Comparison of ENCODE assay signal across 1 cellular context in the genomic region with DNA sequence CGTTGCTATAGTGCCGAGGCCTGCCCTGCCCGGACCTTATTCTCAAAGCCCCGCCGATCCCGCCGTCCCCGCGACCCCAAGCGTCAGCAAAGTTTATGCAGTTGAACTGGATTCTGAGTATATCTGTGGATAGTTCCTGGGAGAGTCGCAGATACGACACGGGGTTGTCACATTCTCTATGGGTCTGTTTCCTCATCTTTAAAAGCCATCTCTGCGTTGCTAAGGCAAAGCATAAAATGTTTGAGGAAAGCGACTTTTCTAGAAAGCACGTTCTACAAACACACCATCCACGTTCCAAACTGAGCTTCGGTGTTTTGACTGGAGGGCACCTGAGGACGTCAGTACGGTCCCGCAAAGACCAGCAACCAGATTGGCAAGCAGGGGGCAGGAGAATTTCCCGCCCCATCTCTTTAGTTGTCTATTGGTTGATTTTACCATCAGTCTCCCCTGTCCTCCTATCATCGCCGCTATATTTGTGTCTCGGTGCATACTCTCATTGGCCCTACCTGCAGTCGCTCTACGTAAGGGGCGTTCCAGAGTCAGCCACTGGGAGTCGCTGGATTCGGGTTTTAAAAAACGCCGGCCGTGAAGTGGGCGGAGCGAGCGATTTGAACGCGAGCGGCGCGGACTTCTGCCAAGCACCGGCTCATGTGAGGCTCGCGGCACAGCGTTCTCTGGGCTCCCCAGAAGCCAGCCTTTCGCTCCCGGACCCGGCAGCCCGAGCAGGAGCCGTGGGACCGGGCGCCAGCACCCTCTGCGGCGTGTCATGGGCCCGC.
TF ChIP-seq lines count a peak whose summit lies in the region.

Gene CENPA (plus strand): TSS at position 626 of the 776 bp plus-strand sequence. CDS start 141 bp downstream, at position 767.

TF ChIP-seq in HepG2, 621 proteins besides CTCF, POLR2A, EP300 and RAD21 (continued from another document and continues in another):
- TF ChIP-seq, protein P1, sequence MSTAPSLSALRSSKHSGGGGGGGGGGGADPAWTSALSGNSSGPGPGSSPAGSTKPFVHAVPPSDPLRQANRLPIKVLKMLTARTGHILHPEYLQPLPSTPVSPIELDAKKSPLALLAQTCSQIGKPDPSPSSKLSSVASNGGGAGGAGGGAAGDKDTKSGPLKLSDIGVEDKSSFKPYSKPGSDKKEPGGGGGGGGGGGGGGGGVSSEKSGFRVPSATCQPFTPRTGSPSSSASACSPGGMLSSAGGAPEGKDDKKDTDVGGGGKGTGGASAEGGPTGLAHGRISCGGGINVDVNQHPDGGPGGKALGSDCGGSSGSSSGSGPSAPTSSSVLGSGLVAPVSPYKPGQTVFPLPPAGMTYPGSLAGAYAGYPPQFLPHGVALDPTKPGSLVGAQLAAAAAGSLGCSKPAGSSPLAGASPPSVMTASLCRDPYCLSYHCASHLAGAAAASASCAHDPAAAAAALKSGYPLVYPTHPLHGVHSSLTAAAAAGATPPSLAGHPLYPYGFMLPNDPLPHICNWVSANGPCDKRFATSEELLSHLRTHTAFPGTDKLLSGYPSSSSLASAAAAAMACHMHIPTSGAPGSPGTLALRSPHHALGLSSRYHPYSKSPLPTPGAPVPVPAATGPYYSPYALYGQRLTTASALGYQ (CRISPR knock-in tag; IDR thresholded peaks at IDR 0.05), result peak; percentile 79; the same call in 1 of the 2 replicates
- TF ChIP-seq ATAD3A (CRISPR knock-in tag; IDR thresholded peaks at IDR 0.05) (no peak), MYC (CRISPR knock-in tag; IDR thresholded peaks at IDR 0.05; ENCODE audit: borderline replicate concordance) (peak; percentile 81), NFATC3 (CRISPR knock-in tag; IDR thresholded peaks at IDR 0.05) (peak; percentile 89), ZNF776 (CRISPR knock-in tag; IDR thresholded peaks at IDR 0.05) (peak; percentile 92; the same call in 1 of the 2 replicates), CCAR2 (optimal IDR thresholded peaks at IDR 0.05; ENCODE audit: low read depth, low read length) (no peak), ARID4A (CRISPR knock-in tag; IDR thresholded peaks at IDR 0.05; ENCODE audit: borderline replicate concordance) (peak; percentile 97), DDIT3 (CRISPR knock-in tag; IDR thresholded peaks at IDR 0.05) (peak; percentile 87; the same call in 1 of the 2 replicates), DNMT1 (CRISPR knock-in tag; IDR thresholded peaks at IDR 0.05) (peak; percentile 55; the same call in 1 of the 2 replicates), FOXJ3 (CRISPR knock-in tag; IDR thresholded peaks at IDR 0.05; ENCODE audit: borderline replicate concordance) (peak; percentile 81; the same call in 1 of the 2 replicates), BCL3 (CRISPR knock-in tag; IDR thresholded peaks at IDR 0.05) (peak; percentile 94), NFKBIZ (CRISPR knock-in tag; IDR thresholded peaks at IDR 0.05) (0 out of 2 replicates have a peak, but pooled peaks have one; percentile 78), GRHL1 (CRISPR knock-in tag; conservative IDR thresholded peaks at IDR 0.05) (peak; percentile 77; the same call in 1 of the 2 replicates), TOE1 (CRISPR knock-in tag; IDR thresholded peaks at IDR 0.05) (peak; percentile 98), ZSCAN21 (CRISPR knock-in tag; IDR thresholded peaks at IDR 0.05; ENCODE audit: borderline replicate concordance) (peak; percentile 95), PHF21A (CRISPR knock-in tag; IDR thresholded peaks at IDR 0.05) (peak; percentile 87), NAIF1 (CRISPR knock-in tag; IDR thresholded peaks at IDR 0.05; ENCODE audit: borderline replicate concordance) (peak; percentile 97), ZNF678 (CRISPR knock-in tag; IDR thresholded peaks at IDR 0.05) (peak; percentile 97; the same call in 1 of the 2 replicates), KAT7 (CRISPR knock-in tag; IDR thresholded peaks at IDR 0.05; ENCODE audit: borderline replicate concordance) (peak; percentile 38; the same call in 1 of the 2 replicates), ZNF160 (CRISPR knock-in tag; IDR thresholded peaks at IDR 0.05) (peak; percentile 94; the same call in 1 of the 2 replicates), CBX2 (IDR thresholded peaks at IDR 0.05; ENCODE audit: low read depth, low read length) (no peak), CBX2 (CRISPR knock-in tag; IDR thresholded peaks at IDR 0.05; ENCODE audit: low read depth) (peak; percentile 74; the same call in 1 of the 2 replicates), DZIP1 (CRISPR knock-in tag; IDR thresholded peaks at IDR 0.05) (no peak), ZNF577 (CRISPR knock-in tag; IDR thresholded peaks at IDR 0.05; ENCODE audit: borderline replicate concordance, low read depth) (no peak), GATAD1 (CRISPR knock-in tag; IDR thresholded peaks at IDR 0.05) (peak; percentile 84), ZSCAN12 (CRISPR knock-in tag; IDR thresholded peaks at IDR 0.05) (no peak), TSC22D2 (CRISPR knock-in tag; IDR thresholded peaks at IDR 0.05; ENCODE audit: borderline replicate concordance) (peak; percentile 98; the same call in 1 of the 2 replicates)
- TF ChIP-seq, protein P2, sequence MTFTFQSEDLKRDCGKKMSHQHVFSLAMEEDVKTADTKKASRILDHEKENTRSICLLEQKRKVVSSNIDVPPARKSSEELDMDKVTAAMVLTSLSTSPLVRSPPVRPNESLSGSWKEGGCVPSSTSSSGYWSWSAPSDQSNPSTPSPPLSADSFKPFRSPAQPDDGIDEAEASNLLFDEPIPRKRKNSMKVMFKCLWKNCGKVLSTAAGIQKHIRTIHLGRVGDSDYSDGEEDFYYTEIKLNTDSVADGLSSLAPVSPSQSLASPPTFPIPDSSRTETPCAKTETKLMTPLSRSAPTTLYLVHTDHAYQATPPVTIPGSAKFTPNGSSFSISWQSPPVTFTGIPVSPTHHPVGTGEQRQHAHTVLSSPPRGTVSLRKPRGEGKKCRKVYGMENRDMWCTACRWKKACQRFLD (CRISPR knock-in tag; IDR thresholded peaks at IDR 0.05; ENCODE audit: borderline replicate concordance), result peak; percentile 91; the same call in 1 of the 2 replicates
- TF ChIP-seq, protein P3, sequence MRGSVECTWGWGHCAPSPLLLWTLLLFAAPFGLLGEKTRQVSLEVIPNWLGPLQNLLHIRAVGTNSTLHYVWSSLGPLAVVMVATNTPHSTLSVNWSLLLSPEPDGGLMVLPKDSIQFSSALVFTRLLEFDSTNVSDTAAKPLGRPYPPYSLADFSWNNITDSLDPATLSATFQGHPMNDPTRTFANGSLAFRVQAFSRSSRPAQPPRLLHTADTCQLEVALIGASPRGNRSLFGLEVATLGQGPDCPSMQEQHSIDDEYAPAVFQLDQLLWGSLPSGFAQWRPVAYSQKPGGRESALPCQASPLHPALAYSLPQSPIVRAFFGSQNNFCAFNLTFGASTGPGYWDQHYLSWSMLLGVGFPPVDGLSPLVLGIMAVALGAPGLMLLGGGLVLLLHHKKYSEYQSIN (CRISPR knock-in tag; IDR thresholded peaks at IDR 0.05; ENCODE audit: borderline replicate concordance), result no peak
- TF ChIP-seq, protein P4, sequence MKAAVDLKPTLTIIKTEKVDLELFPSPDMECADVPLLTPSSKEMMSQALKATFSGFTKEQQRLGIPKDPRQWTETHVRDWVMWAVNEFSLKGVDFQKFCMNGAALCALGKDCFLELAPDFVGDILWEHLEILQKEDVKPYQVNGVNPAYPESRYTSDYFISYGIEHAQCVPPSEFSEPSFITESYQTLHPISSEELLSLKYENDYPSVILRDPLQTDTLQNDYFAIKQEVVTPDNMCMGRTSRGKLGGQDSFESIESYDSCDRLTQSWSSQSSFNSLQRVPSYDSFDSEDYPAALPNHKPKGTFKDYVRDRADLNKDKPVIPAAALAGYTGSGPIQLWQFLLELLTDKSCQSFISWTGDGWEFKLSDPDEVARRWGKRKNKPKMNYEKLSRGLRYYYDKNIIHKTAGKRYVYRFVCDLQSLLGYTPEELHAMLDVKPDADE (CRISPR knock-in tag; IDR thresholded peaks at IDR 0.05), result peak; percentile 97
- TF ChIP-seq, protein P5, sequence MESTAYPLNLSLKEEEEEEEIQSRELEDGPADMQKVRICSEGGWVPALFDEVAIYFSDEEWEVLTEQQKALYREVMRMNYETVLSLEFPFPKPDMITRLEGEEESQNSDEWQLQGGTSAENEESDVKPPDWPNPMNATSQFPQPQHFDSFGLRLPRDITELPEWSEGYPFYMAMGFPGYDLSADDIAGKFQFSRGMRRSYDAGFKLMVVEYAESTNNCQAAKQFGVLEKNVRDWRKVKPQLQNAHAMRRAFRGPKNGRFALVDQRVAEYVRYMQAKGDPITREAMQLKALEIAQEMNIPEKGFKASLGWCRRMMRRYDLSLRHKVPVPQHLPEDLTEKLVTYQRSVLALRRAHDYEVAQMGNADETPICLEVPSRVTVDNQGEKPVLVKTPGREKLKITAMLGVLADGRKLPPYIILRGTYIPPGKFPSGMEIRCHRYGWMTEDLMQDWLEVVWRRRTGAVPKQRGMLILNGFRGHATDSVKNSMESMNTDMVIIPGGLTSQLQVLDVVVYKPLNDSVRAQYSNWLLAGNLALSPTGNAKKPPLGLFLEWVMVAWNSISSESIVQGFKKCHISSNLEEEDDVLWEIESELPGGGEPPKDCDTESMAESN (CRISPR knock-in tag; conservative IDR thresholded peaks at IDR 0.05), result peak; percentile 96
